Comparison of ENCODE assay signal across 1 cellular context in the genomic region with DNA sequence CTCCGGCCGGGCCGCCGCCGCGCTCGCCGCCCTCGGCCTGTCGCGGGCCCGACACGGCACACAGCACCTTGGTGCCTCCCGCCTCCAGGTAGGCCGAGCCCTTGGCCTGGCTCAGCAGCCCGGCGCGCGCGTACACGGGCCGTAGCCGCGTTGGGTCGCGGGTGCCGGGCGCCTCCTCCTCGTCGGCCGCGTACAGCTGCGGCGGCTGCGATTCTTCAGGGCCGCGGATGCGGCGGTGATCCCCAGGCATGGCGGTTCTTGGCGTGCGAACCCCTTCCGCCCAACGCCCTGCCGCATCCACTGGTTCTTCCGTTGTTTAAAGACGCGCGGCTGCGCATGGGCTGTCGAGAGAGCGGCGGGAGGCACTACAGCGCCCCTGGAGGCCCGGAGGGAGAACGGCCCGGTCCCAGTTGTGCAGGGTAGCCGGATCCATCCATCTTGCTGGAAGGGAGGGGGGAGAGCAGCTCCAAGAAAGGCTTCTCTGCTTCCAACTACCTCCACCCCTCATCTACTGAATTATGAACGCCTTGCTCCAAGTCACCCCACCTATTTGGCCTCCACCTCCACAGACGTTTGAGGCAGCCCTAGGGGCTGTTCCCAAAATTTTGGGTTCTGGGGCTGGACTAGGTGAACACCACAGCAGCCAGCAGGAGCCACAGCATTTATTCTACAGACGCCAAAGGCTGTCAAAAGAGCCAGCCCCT.
TF ChIP-seq lines count a peak whose summit lies in the region.

A gene (minus strand): TSS at position 290 of the 704 bp plus-strand sequence. CDS start 40 bp downstream, at position 250.

TF ChIP-seq in HEK293, 187 proteins besides CTCF, POLR2A, EP300 and RAD21 (continued from another document and continues in another):
- TF ChIP-seq, protein P1, sequence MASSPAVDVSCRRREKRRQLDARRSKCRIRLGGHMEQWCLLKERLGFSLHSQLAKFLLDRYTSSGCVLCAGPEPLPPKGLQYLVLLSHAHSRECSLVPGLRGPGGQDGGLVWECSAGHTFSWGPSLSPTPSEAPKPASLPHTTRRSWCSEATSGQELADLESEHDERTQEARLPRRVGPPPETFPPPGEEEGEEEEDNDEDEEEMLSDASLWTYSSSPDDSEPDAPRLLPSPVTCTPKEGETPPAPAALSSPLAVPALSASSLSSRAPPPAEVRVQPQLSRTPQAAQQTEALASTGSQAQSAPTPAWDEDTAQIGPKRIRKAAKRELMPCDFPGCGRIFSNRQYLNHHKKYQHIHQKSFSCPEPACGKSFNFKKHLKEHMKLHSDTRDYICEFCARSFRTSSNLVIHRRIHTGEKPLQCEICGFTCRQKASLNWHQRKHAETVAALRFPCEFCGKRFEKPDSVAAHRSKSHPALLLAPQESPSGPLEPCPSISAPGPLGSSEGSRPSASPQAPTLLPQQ (tag by site-specific recombination; IDR thresholded peaks at IDR 0.05): peak; percentile 86
- TF ChIP-seq, protein P2, sequence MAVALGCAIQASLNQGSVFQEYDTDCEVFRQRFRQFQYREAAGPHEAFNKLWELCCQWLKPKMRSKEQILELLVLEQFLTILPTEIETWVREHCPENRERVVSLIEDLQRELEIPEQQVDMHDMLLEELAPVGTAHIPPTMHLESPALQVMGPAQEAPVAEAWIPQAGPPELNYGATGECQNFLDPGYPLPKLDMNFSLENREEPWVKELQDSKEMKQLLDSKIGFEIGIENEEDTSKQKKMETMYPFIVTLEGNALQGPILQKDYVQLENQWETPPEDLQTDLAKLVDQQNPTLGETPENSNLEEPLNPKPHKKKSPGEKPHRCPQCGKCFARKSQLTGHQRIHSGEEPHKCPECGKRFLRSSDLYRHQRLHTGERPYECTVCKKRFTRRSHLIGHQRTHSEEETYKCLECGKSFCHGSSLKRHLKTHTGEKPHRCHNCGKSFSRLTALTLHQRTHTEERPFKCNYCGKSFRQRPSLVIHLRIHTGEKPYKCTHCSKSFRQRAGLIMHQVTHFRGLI (tag by site-specific recombination; IDR thresholded peaks at IDR 0.05): peak; percentile 83
- TF ChIP-seq ZNF146 (tag by site-specific recombination; IDR thresholded peaks at IDR 0.05) (no peak; the same call in 1 of the 2 replicates), KLF16 (tag by site-specific recombination; IDR thresholded peaks at IDR 0.05) (peak; percentile 73), ZNF561 (tag by site-specific recombination; IDR thresholded peaks at IDR 0.05; ENCODE audit: borderline replicate concordance) (peak; percentile 87), IKZF3 (tag by site-specific recombination; IDR thresholded peaks at IDR 0.05) (peak; percentile 32), ZNF24 (tag by site-specific recombination; IDR thresholded peaks at IDR 0.05) (peak; percentile 68; the same call in 1 of the 2 replicates), SP7 (tag by site-specific recombination; IDR thresholded peaks at IDR 0.05) (peak; percentile 76), GLI4 (tag by site-specific recombination; IDR thresholded peaks at IDR 0.05) (0 out of 2 replicates have a peak, but pooled peaks have one; percentile 41), YY2 (tag by site-specific recombination; IDR thresholded peaks at IDR 0.05) (peak; percentile 94), ZBTB48 (tag by site-specific recombination; IDR thresholded peaks at IDR 0.05) (0 out of 2 replicates have a peak, but pooled peaks have one; percentile 36), SP2 (tag by site-specific recombination; IDR thresholded peaks at IDR 0.05) (peak; percentile 68), OVOL3 (tag by site-specific recombination; IDR thresholded peaks at IDR 0.05) (0 out of 2 replicates have a peak, but pooled peaks have one; percentile 69), KLF7 (tag by site-specific recombination; IDR thresholded peaks at IDR 0.05; ENCODE audit: borderline replicate concordance) (0 out of 2 replicates have a peak, but pooled peaks have one; percentile 43), ZEB2 (tag by site-specific recombination; IDR thresholded peaks at IDR 0.05) (peak; percentile 72), ZNF426 (tag by site-specific recombination; IDR thresholded peaks at IDR 0.05) (no peak), ZNF768 (tag by site-specific recombination; IDR thresholded peaks at IDR 0.05) (0 out of 2 replicates have a peak, but pooled peaks have one; percentile 63), ZFP37 (tag by site-specific recombination; IDR thresholded peaks at IDR 0.05) (peak; percentile 66; the same call in 1 of the 2 replicates), ZFP69B (tag by site-specific recombination; IDR thresholded peaks at IDR 0.05) (0 out of 2 replicates have a peak, but pooled peaks have one; percentile 52), ZNF792 (tag by site-specific recombination; IDR thresholded peaks at IDR 0.05) (peak; percentile 61; the same call in 1 of the 2 replicates), TRIM28 (IDR thresholded peaks at IDR 0.05; ENCODE audit: borderline replicate concordance, low read length) (no peak), KLF9 (tag by site-specific recombination; IDR thresholded peaks at IDR 0.05; ENCODE audit: low read depth) (peak; percentile 32; the same call in 1 of the 2 replicates), ZNF10 (tag by site-specific recombination; IDR thresholded peaks at IDR 0.05) (no peak), ZNF837 (tag by site-specific recombination; IDR thresholded peaks at IDR 0.05) (peak; percentile 98), ZNF776 (tag by site-specific recombination; IDR thresholded peaks at IDR 0.05; ENCODE audit: borderline replicate concordance) (no peak), ZNF239 (tag by site-specific recombination; IDR thresholded peaks at IDR 0.05) (0 out of 2 replicates have a peak, but pooled peaks have one; percentile 56), ZNF121 (tag by site-specific recombination; IDR thresholded peaks at IDR 0.05) (peak; percentile 64; the same call in 1 of the 2 replicates), ZBTB17 (tag by site-specific recombination; IDR thresholded peaks at IDR 0.05) (peak; percentile 72; the same call in 1 of the 2 replicates), ZNF677 (tag by site-specific recombination; IDR thresholded peaks at IDR 0.05) (no peak), ZNF843 (tag by site-specific recombination; IDR thresholded peaks at IDR 0.05) (peak; percentile 69), MZF1 (tag by site-specific recombination; IDR thresholded peaks at IDR 0.05; ENCODE audit: borderline replicate concordance) (peak; percentile 84), ZNF2 (tag by site-specific recombination; IDR thresholded peaks at IDR 0.05) (peak; percentile 82), WT1 (tag by site-specific recombination; IDR thresholded peaks at IDR 0.05) (peak; percentile 31; the same call in 1 of the 2 replicates), ZNF366 (tag by site-specific recombination; conservative IDR thresholded peaks at IDR 0.05) (peak; percentile 70), MEIS1 (CRISPR knock-in tag; IDR thresholded peaks at IDR 0.05; ENCODE audit: borderline replicate concordance) (no peak), ZBTB20 (tag by site-specific recombination; IDR thresholded peaks at IDR 0.05) (peak; percentile 77)
- TF ChIP-seq, protein P3, sequence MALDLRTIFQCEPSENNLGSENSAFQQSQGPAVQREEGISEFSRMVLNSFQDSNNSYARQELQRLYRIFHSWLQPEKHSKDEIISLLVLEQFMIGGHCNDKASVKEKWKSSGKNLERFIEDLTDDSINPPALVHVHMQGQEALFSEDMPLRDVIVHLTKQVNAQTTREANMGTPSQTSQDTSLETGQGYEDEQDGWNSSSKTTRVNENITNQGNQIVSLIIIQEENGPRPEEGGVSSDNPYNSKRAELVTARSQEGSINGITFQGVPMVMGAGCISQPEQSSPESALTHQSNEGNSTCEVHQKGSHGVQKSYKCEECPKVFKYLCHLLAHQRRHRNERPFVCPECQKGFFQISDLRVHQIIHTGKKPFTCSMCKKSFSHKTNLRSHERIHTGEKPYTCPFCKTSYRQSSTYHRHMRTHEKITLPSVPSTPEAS (tag by site-specific recombination; IDR thresholded peaks at IDR 0.05): no peak
- TF ChIP-seq, protein P4, sequence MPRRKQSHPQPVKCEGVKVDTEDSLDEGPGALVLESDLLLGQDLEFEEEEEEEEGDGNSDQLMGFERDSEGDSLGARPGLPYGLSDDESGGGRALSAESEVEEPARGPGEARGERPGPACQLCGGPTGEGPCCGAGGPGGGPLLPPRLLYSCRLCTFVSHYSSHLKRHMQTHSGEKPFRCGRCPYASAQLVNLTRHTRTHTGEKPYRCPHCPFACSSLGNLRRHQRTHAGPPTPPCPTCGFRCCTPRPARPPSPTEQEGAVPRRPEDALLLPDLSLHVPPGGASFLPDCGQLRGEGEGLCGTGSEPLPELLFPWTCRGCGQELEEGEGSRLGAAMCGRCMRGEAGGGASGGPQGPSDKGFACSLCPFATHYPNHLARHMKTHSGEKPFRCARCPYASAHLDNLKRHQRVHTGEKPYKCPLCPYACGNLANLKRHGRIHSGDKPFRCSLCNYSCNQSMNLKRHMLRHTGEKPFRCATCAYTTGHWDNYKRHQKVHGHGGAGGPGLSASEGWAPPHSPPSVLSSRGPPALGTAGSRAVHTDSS (tag by site-specific recombination; IDR thresholded peaks at IDR 0.05): peak; percentile 42
- TF ChIP-seq, protein P5, sequence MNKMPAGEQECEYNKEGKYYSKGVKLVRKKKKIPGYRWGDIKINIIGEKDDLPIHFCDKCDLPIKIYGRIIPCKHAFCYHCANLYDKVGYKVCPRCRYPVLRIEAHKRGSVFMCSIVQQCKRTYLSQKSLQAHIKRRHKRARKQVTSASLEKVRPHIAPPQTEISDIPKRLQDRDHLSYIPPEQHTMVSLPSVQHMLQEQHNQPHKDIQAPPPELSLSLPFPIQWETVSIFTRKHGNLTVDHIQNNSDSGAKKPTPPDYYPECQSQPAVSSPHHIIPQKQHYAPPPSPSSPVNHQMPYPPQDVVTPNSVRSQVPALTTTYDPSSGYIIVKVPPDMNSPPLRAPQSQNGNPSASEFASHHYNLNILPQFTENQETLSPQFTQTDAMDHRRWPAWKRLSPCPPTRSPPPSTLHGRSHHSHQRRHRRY (tag by site-specific recombination; IDR thresholded peaks at IDR 0.05): 0 out of 2 replicates have a peak, but pooled peaks have one; percentile 32
- TF ChIP-seq, protein P6, sequence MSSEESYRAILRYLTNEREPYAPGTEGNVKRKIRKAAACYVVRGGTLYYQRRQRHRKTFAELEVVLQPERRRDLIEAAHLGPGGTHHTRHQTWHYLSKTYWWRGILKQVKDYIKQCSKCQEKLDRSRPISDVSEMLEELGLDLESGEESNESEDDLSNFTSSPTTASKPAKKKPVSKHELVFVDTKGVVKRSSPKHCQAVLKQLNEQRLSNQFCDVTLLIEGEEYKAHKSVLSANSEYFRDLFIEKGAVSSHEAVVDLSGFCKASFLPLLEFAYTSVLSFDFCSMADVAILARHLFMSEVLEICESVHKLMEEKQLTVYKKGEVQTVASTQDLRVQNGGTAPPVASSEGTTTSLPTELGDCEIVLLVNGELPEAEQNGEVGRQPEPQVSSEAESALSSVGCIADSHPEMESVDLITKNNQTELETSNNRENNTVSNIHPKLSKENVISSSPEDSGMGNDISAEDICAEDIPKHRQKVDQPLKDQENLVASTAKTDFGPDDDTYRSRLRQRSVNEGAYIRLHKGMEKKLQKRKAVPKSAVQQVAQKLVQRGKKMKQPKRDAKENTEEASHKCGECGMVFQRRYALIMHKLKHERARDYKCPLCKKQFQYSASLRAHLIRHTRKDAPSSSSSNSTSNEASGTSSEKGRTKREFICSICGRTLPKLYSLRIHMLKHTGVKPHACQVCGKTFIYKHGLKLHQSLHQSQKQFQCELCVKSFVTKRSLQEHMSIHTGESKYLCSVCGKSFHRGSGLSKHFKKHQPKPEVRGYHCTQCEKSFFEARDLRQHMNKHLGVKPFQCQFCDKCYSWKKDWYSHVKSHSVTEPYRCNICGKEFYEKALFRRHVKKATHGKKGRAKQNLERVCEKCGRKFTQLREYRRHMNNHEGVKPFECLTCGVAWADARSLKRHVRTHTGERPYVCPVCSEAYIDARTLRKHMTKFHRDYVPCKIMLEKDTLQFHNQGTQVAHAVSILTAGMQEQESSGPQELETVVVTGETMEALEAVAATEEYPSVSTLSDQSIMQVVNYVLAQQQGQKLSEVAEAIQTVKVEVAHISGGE (tag by site-specific recombination; conservative IDR thresholded peaks at IDR 0.05; ENCODE audit: low read depth): peak; percentile 94
- TF ChIP-seq, protein P7, sequence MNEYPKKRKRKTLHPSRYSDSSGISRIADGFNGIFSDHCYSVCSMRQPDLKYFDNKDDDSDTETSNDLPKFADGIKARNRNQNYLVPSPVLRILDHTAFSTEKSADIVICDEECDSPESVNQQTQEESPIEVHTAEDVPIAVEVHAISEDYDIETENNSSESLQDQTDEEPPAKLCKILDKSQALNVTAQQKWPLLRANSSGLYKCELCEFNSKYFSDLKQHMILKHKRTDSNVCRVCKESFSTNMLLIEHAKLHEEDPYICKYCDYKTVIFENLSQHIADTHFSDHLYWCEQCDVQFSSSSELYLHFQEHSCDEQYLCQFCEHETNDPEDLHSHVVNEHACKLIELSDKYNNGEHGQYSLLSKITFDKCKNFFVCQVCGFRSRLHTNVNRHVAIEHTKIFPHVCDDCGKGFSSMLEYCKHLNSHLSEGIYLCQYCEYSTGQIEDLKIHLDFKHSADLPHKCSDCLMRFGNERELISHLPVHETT (tag by site-specific recombination; IDR thresholded peaks at IDR 0.05): peak; percentile 48; the same call in 1 of the 2 replicates
- TF ChIP-seq, protein P8, sequence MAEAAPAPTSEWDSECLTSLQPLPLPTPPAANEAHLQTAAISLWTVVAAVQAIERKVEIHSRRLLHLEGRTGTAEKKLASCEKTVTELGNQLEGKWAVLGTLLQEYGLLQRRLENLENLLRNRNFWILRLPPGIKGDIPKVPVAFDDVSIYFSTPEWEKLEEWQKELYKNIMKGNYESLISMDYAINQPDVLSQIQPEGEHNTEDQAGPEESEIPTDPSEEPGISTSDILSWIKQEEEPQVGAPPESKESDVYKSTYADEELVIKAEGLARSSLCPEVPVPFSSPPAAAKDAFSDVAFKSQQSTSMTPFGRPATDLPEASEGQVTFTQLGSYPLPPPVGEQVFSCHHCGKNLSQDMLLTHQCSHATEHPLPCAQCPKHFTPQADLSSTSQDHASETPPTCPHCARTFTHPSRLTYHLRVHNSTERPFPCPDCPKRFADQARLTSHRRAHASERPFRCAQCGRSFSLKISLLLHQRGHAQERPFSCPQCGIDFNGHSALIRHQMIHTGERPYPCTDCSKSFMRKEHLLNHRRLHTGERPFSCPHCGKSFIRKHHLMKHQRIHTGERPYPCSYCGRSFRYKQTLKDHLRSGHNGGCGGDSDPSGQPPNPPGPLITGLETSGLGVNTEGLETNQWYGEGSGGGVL (tag by site-specific recombination; IDR thresholded peaks at IDR 0.05): 0 out of 2 replicates have a peak, but pooled peaks have one; percentile 13
- TF ChIP-seq, protein P9, sequence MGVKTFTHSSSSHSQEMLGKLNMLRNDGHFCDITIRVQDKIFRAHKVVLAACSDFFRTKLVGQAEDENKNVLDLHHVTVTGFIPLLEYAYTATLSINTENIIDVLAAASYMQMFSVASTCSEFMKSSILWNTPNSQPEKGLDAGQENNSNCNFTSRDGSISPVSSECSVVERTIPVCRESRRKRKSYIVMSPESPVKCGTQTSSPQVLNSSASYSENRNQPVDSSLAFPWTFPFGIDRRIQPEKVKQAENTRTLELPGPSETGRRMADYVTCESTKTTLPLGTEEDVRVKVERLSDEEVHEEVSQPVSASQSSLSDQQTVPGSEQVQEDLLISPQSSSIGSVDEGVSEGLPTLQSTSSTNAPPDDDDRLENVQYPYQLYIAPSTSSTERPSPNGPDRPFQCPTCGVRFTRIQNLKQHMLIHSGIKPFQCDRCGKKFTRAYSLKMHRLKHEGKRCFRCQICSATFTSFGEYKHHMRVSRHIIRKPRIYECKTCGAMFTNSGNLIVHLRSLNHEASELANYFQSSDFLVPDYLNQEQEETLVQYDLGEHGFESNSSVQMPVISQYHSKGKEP (tag by site-specific recombination; IDR thresholded peaks at IDR 0.05): peak; percentile 39; the same call in 1 of the 2 replicates
